8 cellular contexts compared by ENCODE assay signal in the genomic region with DNA sequence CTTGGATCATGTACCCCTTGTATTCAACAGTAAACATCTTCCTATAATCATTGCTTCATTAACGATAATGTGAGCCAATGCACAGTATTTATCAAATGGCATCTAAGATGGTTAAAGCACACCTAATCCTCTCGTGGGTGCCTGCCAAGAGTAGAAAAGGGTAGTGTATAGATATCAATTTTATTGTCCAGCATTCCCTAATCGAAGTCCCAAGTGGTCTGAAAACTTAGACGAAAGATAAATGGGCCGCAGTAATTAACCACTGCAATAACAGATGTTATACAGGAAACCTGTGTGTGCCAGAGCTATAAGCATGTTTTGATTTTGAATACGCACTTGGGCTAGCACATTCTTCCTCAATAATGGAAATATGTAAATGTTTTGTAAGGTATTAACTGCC. TPM values are rescaled to one million over a fixed set of nuclear protein-coding genes. Genes with fewer than 3 reads are reported as not detected.
DNase-seq lines count a peak whose midpoint lies in the region; ATAC-seq, FAIRE-seq and TF ChIP-seq lines count a peak whose summit lies in the region.

No MANE protein-coding gene starts in this region.

- TF ChIP-seq CTCF in Loucy (conservative IDR thresholded peaks at IDR 0.05; ENCODE audit: low read length) (no peak), coronary artery (IDR thresholded peaks at IDR 0.05) (no peak), neural cell (IDR thresholded peaks at IDR 0.05; ENCODE audit: poor library complexity, severe bottlenecking) (no peak)

- no peak overlapping the region for H3K9ac ChIP-seq in Loucy (ENCODE audit: low read depth, low read length, poor library complexity, severe bottlenecking)
- H3K9ac ChIP-seq in neural cell (ENCODE audit: low read length), result peak overlapping the region; percentile 59

- H3K36me3 ChIP-seq in ACC112 (ENCODE audit: insufficient read depth, low read length) (no peaks in the 10 kb centered on the region), Loucy (ENCODE audit: insufficient read depth, low read length) (no peaks in the 10 kb centered on the region), neural cell (ENCODE audit: insufficient read depth, low read length) (no peaks in the 10 kb centered on the region)

- H3F3A ChIP-seq in Loucy (ENCODE audit: low read depth), result peaks cover 3% of the 10 kb centered on the region; the same call in 1 of the 2 replicates
- H3F3A ChIP-seq in neural cell (ENCODE audit: insufficient read depth, low read length, poor library complexity, severe bottlenecking), result no peaks in the 10 kb centered on the region

- no peak for TF ChIP-seq POLR2A in H54 (IDR thresholded peaks at IDR 0.05; ENCODE audit: low read depth, low read length)

- H3K9me2 ChIP-seq in Loucy (replicated peaks; ENCODE audit: low read depth, low read length), result no peaks in the 10 kb centered on the region
- H3K9me2 ChIP-seq in neural cell (ENCODE audit: insufficient read depth, low read length), result no peaks in the 10 kb centered on the region

- H3K27ac Mint-ChIP-seq in activated naive CD4-positive, alpha-beta T cell treated with anti-CD3 and anti-CD28 coated beads, Interleukin-2, amount 10 ng/mL, durations not matched to agents 7 days and 5 days, result no peak overlapping the region

- no peak for TF ChIP-seq RAD21 in neural cell (conservative IDR thresholded peaks at IDR 0.05)

- H3K4me3 ChIP-seq in ACC112 (ENCODE audit: low read depth, low read length) (peak overlapping the region; percentile 94; the same call in 1 of the 2 replicates), Loucy (ENCODE audit: low read length, poor library complexity, severe bottlenecking) (peak overlapping the region; percentile 92), coronary artery (peak overlapping the region; percentile 72), neural cell (ENCODE audit: low read length) (peak overlapping the region; percentile 66)

- peaks cover 14% of the 10 kb centered on the region for H3K4me1 ChIP-seq in ACC112 (ENCODE audit: control insufficient read depth, insufficient read depth, low read length, unreplicated experiment)
- peaks cover 40% of the 10 kb centered on the region for H3K4me1 ChIP-seq in Loucy (ENCODE audit: insufficient read depth, low read length, poor library complexity, severe bottlenecking)

- CTCF ChIA-PET in activated naive CD4-positive, alpha-beta T cell treated with anti-CD3 and anti-CD28 coated beads, Interleukin-2, amount 10 ng/mL, durations not matched to agents 7 days and 5 days (lab: Charles Lee), result interaction anchor here (1.2 to 1.9 kb wide), 2 partner anchors 9 kb away, joined by 3 to 6 read pairs; no protein-coding TSS in a partner anchor

- H3K79me2 ChIP-seq in ACC112 (ENCODE audit: control insufficient read depth, insufficient read depth, low read length, unreplicated experiment) (peaks cover 42% of the 10 kb centered on the region), Loucy (ENCODE audit: insufficient read depth, low read length) (peaks cover 42% of the 10 kb centered on the region), neural cell (replicated peaks; ENCODE audit: insufficient read depth, low read length) (peaks cover 18% of the 10 kb centered on the region)

- H3K27me3 ChIP-seq in ACC112 (ENCODE audit: insufficient read depth, low read length) (no peaks in the 10 kb centered on the region), Loucy (ENCODE audit: insufficient read depth, low read length, poor library complexity, severe bottlenecking) (no peaks in the 10 kb centered on the region), neural cell (ENCODE audit: insufficient read depth, low read depth, low read length) (no peaks in the 10 kb centered on the region)

- no peak overlapping the region for H3K4me3 Mint-ChIP-seq in activated naive CD4-positive, alpha-beta T cell treated with anti-CD3 and anti-CD28 coated beads, Interleukin-2, amount 10 ng/mL, durations not matched to agents 7 days and 5 days

- ATAC-seq in HG03432 (IDR thresholded peaks at IDR 0.05; ENCODE audit: unreplicated experiment), result no peak
- no peak for ATAC-seq in GM19397 (IDR thresholded peaks at IDR 0.05; ENCODE audit: unreplicated experiment)

- FAIRE-seq in H54 (lab: Jason Lieb, UNC), result no peak

- H4K20me1 ChIP-seq in Loucy (ENCODE audit: insufficient read depth, low read length, poor library complexity, severe bottlenecking) (peaks cover 5% of the 10 kb centered on the region), neural cell (ENCODE audit: insufficient read depth) (no peaks in the 10 kb centered on the region)

- no peak for TF ChIP-seq EP300 in neural cell (conservative IDR thresholded peaks at IDR 0.05; ENCODE audit: poor library complexity, severe bottlenecking)

- H3K4me1 Mint-ChIP-seq in activated naive CD4-positive, alpha-beta T cell treated with anti-CD3 and anti-CD28 coated beads, Interleukin-2, amount 10 ng/mL, durations not matched to agents 7 days and 5 days, result peaks cover 45% of the 10 kb centered on the region

- H3K36me3 Mint-ChIP-seq in activated naive CD4-positive, alpha-beta T cell treated with anti-CD3 and anti-CD28 coated beads, Interleukin-2, amount 10 ng/mL, durations not matched to agents 7 days and 5 days, result no peaks in the 10 kb centered on the region

- H3K4me2 ChIP-seq in Loucy (ENCODE audit: low read depth, low read length, poor library complexity, severe bottlenecking), result peak overlapping the region; percentile 93
- peak overlapping the region; percentile 63 for H3K4me2 ChIP-seq in neural cell (ENCODE audit: low read length)

- H2AFZ ChIP-seq in ACC112 (ENCODE audit: low read length, unreplicated experiment) (peak overlapping the region; percentile 6), Loucy (ENCODE audit: low read length) (peak overlapping the region; percentile 84), neural cell (ENCODE audit: low read depth, low read length) (peak overlapping the region; percentile 67)

- DNase-seq in coronary artery (ENCODE audit: low spot score) (no peak), H54 (ENCODE audit: insufficient read length, low spot score) (no peak)
- DNase-seq in activated naive CD4-positive, alpha-beta T cell treated with anti-CD3 and anti-CD28 coated beads, Interleukin-2, amount 10 ng/mL, durations not matched to agents 7 days and 5 days, result no peak

- H3K27ac ChIP-seq in ACC112 (ENCODE audit: low read depth, low read length) (no peak overlapping the region), coronary artery (peak overlapping the region; percentile 90 to 96), neural cell (ENCODE audit: low read length) (peak overlapping the region; percentile 87)

- no peaks in the 10 kb centered on the region for H3K9me3 Mint-ChIP-seq in activated naive CD4-positive, alpha-beta T cell treated with anti-CD3 and anti-CD28 coated beads, Interleukin-2, amount 10 ng/mL, durations not matched to agents 7 days and 5 days

- H3K9me3 ChIP-seq in Loucy (ENCODE audit: insufficient read depth, low read depth, low read length), result no peaks in the 10 kb centered on the region
- no peaks in the 10 kb centered on the region for H3K9me3 ChIP-seq in neural cell (ENCODE audit: low read length)

- no peaks in the 10 kb centered on the region for H3K27me3 Mint-ChIP-seq in activated naive CD4-positive, alpha-beta T cell treated with anti-CD3 and anti-CD28 coated beads, Interleukin-2, amount 10 ng/mL, durations not matched to agents 7 days and 5 days

TF ChIP-seq in neural cell, 6 proteins besides CTCF, POLR2A, EP300 and RAD21:
- no peak for TF ChIP-seq TAF1 (IDR thresholded peaks at IDR 0.05; ENCODE audit: low read depth)
- TF ChIP-seq POLR2AphosphoS5 (IDR thresholded peaks at IDR 0.05), result no peak
- TF ChIP-seq SMC3 (conservative IDR thresholded peaks at IDR 0.05; ENCODE audit: poor library complexity), result no peak
- TF ChIP-seq EZH2 (IDR thresholded peaks at IDR 0.05; ENCODE audit: borderline replicate concordance, insufficient read depth, low read length, poor library complexity, severe bottlenecking), result no peak
- TF ChIP-seq MXI1 (conservative IDR thresholded peaks at IDR 0.05; ENCODE audit: poor library complexity, severe bottlenecking), result no peak
- TF ChIP-seq, protein P1, sequence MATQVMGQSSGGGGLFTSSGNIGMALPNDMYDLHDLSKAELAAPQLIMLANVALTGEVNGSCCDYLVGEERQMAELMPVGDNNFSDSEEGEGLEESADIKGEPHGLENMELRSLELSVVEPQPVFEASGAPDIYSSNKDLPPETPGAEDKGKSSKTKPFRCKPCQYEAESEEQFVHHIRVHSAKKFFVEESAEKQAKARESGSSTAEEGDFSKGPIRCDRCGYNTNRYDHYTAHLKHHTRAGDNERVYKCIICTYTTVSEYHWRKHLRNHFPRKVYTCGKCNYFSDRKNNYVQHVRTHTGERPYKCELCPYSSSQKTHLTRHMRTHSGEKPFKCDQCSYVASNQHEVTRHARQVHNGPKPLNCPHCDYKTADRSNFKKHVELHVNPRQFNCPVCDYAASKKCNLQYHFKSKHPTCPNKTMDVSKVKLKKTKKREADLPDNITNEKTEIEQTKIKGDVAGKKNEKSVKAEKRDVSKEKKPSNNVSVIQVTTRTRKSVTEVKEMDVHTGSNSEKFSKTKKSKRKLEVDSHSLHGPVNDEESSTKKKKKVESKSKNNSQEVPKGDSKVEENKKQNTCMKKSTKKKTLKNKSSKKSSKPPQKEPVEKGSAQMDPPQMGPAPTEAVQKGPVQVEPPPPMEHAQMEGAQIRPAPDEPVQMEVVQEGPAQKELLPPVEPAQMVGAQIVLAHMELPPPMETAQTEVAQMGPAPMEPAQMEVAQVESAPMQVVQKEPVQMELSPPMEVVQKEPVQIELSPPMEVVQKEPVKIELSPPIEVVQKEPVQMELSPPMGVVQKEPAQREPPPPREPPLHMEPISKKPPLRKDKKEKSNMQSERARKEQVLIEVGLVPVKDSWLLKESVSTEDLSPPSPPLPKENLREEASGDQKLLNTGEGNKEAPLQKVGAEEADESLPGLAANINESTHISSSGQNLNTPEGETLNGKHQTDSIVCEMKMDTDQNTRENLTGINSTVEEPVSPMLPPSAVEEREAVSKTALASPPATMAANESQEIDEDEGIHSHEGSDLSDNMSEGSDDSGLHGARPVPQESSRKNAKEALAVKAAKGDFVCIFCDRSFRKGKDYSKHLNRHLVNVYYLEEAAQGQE (IDR thresholded peaks at IDR 0.05; ENCODE audit: borderline replicate concordance), result no peak

RNA-seq across cellular contexts. Expression of a gene that starts 0.6 kb away (rescaled TPM):
- polyA plus RNA-seq in neural cell, result 2.6 and 4.3 TPM in 2 replicates
- polyA minus RNA-seq in neural cell, result 10.7 and 15.5 TPM in 2 replicates

Comparison
In these comparisons a context has a peak if more than half of its experiments do, and no peak if none do; other contexts are left out.
1. H2AFZ ChIP-seq: peak in every context shown above with its lines; median percentile 84 in Loucy; 67 in neural cell; 6 in ACC112.